11 cellular contexts compared by ENCODE assay signal in the genomic region with DNA sequence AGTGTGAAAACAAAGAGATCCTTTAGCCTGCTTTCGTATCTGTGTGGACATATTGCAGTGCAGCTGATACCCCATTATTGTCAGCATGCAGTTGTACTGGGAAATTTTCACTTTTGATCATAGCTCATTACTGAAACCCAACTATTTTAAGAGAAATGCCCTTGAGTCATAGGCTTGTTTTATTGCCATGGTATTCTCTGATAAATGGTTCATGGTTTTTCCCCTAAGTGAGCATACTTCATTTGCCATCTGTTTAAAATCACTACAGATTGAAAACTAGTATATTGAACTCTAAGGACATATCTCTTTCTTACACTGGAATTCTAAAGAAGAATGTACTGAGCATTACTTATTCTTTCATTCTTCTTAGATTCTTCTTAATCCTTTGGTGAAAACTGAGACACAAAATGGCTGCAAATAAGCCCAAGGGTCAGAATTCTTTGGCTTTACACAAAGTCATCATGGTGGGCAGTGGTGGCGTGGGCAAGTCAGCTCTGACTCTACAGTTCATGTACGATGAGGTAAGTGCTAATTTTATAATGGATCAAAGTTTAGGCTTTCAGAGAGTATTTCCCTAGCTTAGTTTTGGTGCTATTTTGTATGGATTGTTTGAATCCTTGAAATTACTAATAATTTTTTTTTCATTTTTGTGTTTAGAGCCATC.
A peak's percentile ranks its signal among the peaks of the same experiment; 100 is the strongest.
DNase-seq lines count a peak whose midpoint lies in the region; ATAC-seq and TF ChIP-seq lines count a peak whose summit lies in the region.
"Had no signal": no experiment of that assay in that cellular context is flagged by ENCODE, and none has a peak within 500 bp of the region (broad histone marks: within the 10 kb centered on the region; RNA-seq: fewer than 3 reads in every experiment).

No MANE protein-coding gene starts in this region.

- DNase-seq in EL, result peak; percentile 47
- DNase-seq in endothelial cell (ENCODE audit: low spot score), result no peak
- no peak for DNase-seq in midbrain (lab: John Stamatoyannopoulos, UW)
- DNase-seq in NCI-H1930 (lab: John Stamatoyannopoulos, UW), result no peak
- DNase-seq in NCI-H2029 treated with DMSO at 0.1 percent for 48 hours (lab: John Stamatoyannopoulos, UW), result no peak
- DNase-seq: activated CD4-positive, alpha-beta T cell treated with anti-CD3 and anti-CD28 coated beads, Interleukin-2, amount 50 U/mL, for 1 hour; COR-L47 had no signal

- H3K4me3 Mint-ChIP-seq in brain (no peak overlapping the region), endothelial cell (ENCODE audit: unreplicated experiment) (no peak overlapping the region)
- H3K4me3 Mint-ChIP-seq: dendritic cell treated with granulocyte-macrophage colony-stimulating factor and Interleukin-4, amounts not matched to agents 40 ng/mL and 50 ng/mL, for 4 days had no signal

- ATAC-seq in GM19372 (IDR thresholded peaks at IDR 0.05; ENCODE audit: low read depth, unreplicated experiment) (peak; percentile 72), HG03064 (IDR thresholded peaks at IDR 0.05; ENCODE audit: low read depth, unreplicated experiment) (peak; percentile 75)

- TF ChIP-seq CTCF in brain (conservative IDR thresholded peaks at IDR 0.05) (no peak), endothelial cell (IDR thresholded peaks at IDR 0.05; ENCODE audit: unreplicated experiment) (no peak)

- H3K9me3 Mint-ChIP-seq in brain (peaks cover 0 to 3% (median 0%) of the 10 kb centered on the region in 5 experiments), endothelial cell (ENCODE audit: unreplicated experiment) (no peaks in the 10 kb centered on the region)
- H3K9me3 Mint-ChIP-seq: dendritic cell treated with granulocyte-macrophage colony-stimulating factor and Interleukin-4, amounts not matched to agents 40 ng/mL and 50 ng/mL, for 4 days had no signal

- H3K27me3 Mint-ChIP-seq in brain (no peaks in the 10 kb centered on the region), endothelial cell (ENCODE audit: unreplicated experiment) (peaks cover 2% of the 10 kb centered on the region)
- H3K27me3 Mint-ChIP-seq: dendritic cell treated with granulocyte-macrophage colony-stimulating factor and Interleukin-4, amounts not matched to agents 40 ng/mL and 50 ng/mL, for 4 days had no signal

- peak overlapping the region in 4 of 5 experiments; percentile 70 to 75 (median 70) for H3K27ac Mint-ChIP-seq in brain
- no peak overlapping the region for H3K27ac Mint-ChIP-seq in endothelial cell (ENCODE audit: unreplicated experiment)
- H3K27ac Mint-ChIP-seq: dendritic cell treated with granulocyte-macrophage colony-stimulating factor and Interleukin-4, amounts not matched to agents 40 ng/mL and 50 ng/mL, for 4 days had no signal

- H3K36me3 Mint-ChIP-seq in brain (peaks cover 52% of the 10 kb centered on the region), endothelial cell (ENCODE audit: low read depth, unreplicated experiment) (peaks cover 33% of the 10 kb centered on the region)

- H3K4me1 Mint-ChIP-seq in brain (peaks cover 39% of the 10 kb centered on the region), endothelial cell (ENCODE audit: unreplicated experiment) (peaks cover 20% of the 10 kb centered on the region)
